In the genomic region with DNA sequence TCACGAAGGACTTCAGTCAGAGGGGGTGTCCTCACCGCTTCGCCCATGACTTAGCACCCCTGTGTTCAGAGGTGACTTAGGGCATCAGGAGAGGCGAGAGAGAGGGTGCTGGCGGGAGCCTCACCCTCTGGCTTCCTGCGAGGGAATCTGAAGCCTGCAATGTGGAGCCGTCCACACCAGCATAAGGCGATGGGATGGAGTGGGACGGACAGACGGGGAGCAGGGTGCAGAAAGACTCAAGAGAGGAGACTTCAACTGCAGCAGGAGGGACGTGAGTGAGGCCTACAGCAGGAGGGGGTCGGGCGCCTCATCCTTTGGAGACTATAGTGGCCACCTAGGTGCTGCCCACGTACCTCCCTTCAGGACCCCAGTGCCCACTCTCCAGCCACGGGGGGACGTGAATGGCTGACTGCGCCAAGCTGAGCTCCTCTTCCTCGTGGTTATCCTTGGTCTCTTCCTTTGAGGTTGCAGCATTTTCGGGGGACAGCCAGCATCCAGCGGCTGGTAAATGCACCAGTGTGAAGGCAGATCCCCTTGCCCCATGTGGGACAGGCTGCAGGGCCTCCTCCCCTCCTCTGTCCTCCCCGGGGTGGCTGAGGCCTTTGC, we compare ENCODE assay signal across 30 cellular contexts. TPM values are rescaled to one million over a fixed set of nuclear protein-coding genes. Genes with fewer than 3 reads are reported as not detected.
A peak's percentile ranks its signal among the peaks of the same experiment; 100 is the strongest.
DNase-seq lines count a peak whose midpoint lies in the region; ATAC-seq, FAIRE-seq and TF ChIP-seq lines count a peak whose summit lies in the region.
"Had no signal": no experiment of that assay in that cellular context is flagged by ENCODE, and none has a peak within 500 bp of the region (broad histone marks: within the 10 kb centered on the region; RNA-seq: fewer than 3 reads in every experiment).

No MANE protein-coding gene starts in this region.

- no peaks in the 10 kb centered on the region for H3K9me3 ChIP-seq in Panc1 (ENCODE audit: control insufficient read depth, insufficient read depth, low read depth, low read length)
- no peaks in the 10 kb centered on the region for H3K9me3 ChIP-seq in lower lobe of right lung
- H3K9me3 ChIP-seq: A549, MG63 had no signal

- no peak overlapping the region for H3K4me3 ChIP-seq in Panc1 (ENCODE audit: low read depth in 2 of 2, low read length in 2 of 2)
- H3K4me3 ChIP-seq in lower lobe of right lung: no peak overlapping the region
- no peak overlapping the region for H3K4me3 ChIP-seq in dorsolateral prefrontal cortex
- H3K4me3 ChIP-seq: A549; BLaER1 treated with 17β-estradiol and CSF1 and Interleukin-3, amounts not matched to agents 10 nM and 100 nM; MG63; SK-N-MC had no signal

- H3K9me3 Mint-ChIP-seq in chondrocyte (ENCODE audit: low read depth): no peaks in the 10 kb centered on the region

- peaks cover 11% of the 10 kb centered on the region for H3K4me1 Mint-ChIP-seq in chondrocyte (ENCODE audit: low read depth)
- H3K4me1 Mint-ChIP-seq: CD4-positive, alpha-beta memory T cell had no signal

- TF ChIP-seq POLR2A in GM12892 (IDR thresholded peaks at IDR 0.05; ENCODE audit: low read depth, low read length): no peak

- H3K27me3 ChIP-seq in Panc1 (ENCODE audit: control insufficient read depth, insufficient read depth, low read length) (no peaks in the 10 kb centered on the region), lower lobe of right lung (ENCODE audit: low read depth) (peaks cover 16% of the 10 kb centered on the region), dorsolateral prefrontal cortex (peaks cover 0 to 8% (median 0%) of the 10 kb centered on the region in 45 donors)
- H3K27me3 ChIP-seq: BLaER1 treated with 17β-estradiol and CSF1 and Interleukin-3, amounts not matched to agents 10 nM and 100 nM; MG63 had no signal

- in situ Hi-C loops in Panc1 (cut with HindIII; ENCODE audit: low pct_unique_long_range_greater_than_20kb, low sequenced_read_pairs): no loop called here

- BruUV-seq in Panc1 (replicated peaks; lab: Mats Ljungman, UMichigan): no TSS peak

- peak overlapping the region; percentile 44 for H3K27ac ChIP-seq in Panc1 (ENCODE audit: low read length)
- H3K27ac ChIP-seq in lower lobe of right lung: no peak overlapping the region
- no peak overlapping the region for H3K27ac ChIP-seq in dorsolateral prefrontal cortex
- H3K27ac ChIP-seq: BLaER1 treated with 17β-estradiol and CSF1 and Interleukin-3, amounts not matched to agents 10 nM and 100 nM; SK-N-MC had no signal

- H3K4me1 ChIP-seq in Panc1 (ENCODE audit: control insufficient read depth, insufficient read depth, low read length) (peaks cover 26% of the 10 kb centered on the region), lower lobe of right lung (no peaks in the 10 kb centered on the region)

- peaks cover 16% of the 10 kb centered on the region for H3K27me3 Mint-ChIP-seq in chondrocyte (ENCODE audit: low read depth)

- ATAC-seq in Panc1: no peak
- ATAC-seq in lower lobe of right lung: no peak
- no peak for ATAC-seq in HG02642 (IDR thresholded peaks at IDR 0.05; ENCODE audit: poor library complexity, unreplicated experiment)
- no peak for ATAC-seq in HG03571 (IDR thresholded peaks at IDR 0.05; ENCODE audit: unreplicated experiment)
- ATAC-seq: A549, HCT116 had no signal

- TF ChIP-seq CTCF in Panc1 (IDR thresholded peaks at IDR 0.05) (no peak), chondrocyte (IDR thresholded peaks at IDR 0.05) (no peak), lower lobe of right lung (IDR thresholded peaks at IDR 0.05) (no peak), dorsolateral prefrontal cortex (IDR thresholded peaks at IDR 0.05 in 54 of 56, conservative IDR thresholded peaks at IDR 0.05 in 2 of 56; ENCODE audit: low read depth in 1 of 56, partially characterized antibody in 56 of 56) (no peak)

- CTCF ChIA-PET in Panc1 (lab: Charles Lee): no interaction called here

- no peak for DNase-seq in Panc1 (ENCODE audit: low read depth, low spot score)
- peak; percentile 75 for DNase-seq in chondrocyte (ENCODE audit: low spot score)
- peak; percentile 28 for DNase-seq in lower lobe of right lung
- peak; percentile 71 for DNase-seq in posterior vena cava (ENCODE audit: low spot score)
- no peak for DNase-seq in dorsolateral prefrontal cortex
- no peak for DNase-seq in GM12892 (ENCODE audit: insufficient read length)
- DNase-seq: AML-193; CD4-positive, alpha-beta memory T cell; COR-L47; DMS53; KG1; MG63; NCI-H1105 treated with DMSO at 0.1 percent for 48 hours; NCI-H146; NCI-H2029; NCI-H446; NCI-H524 treated with DMSO at 0.1 percent for 48 hours; NCI-H82; NK-92 treated with Interleukin-12 subunit alpha and Interleukin-12 subunit beta, amount 100 ng/mL, for 24 hours; SHP77 treated with DMSO at 0.1 percent for 48 hours had no signal

- FAIRE-seq in GM12892 (lab: Jason Lieb, UNC): no peak
- FAIRE-seq: A549 had no signal

- no peak overlapping the region for H3K4me3 Mint-ChIP-seq in chondrocyte (ENCODE audit: unreplicated experiment)

- POLR2A ChIA-PET in Panc1 (lab: Charles Lee): no interaction called here

- H3K27ac Mint-ChIP-seq in chondrocyte (ENCODE audit: unreplicated experiment): no peak overlapping the region
- H3K27ac Mint-ChIP-seq: CD4-positive, alpha-beta memory T cell had no signal

- H3K36me3 ChIP-seq in Panc1 (ENCODE audit: control insufficient read depth, insufficient read depth, low read length): no peaks in the 10 kb centered on the region
- no peaks in the 10 kb centered on the region for H3K36me3 ChIP-seq in lower lobe of right lung
- H3K36me3 ChIP-seq: BLaER1 treated with 17β-estradiol and CSF1 and Interleukin-3, amounts not matched to agents 10 nM and 100 nM; MG63 had no signal

- intact Hi-C loops in Panc1 (cut with micrococcal nuclease; ENCODE audit: unreplicated experiment) (no loop called here), lower lobe of right lung (cut with DNase I) (no loop called here), posterior vena cava (cut with DNase I) (no loop called here), dorsolateral prefrontal cortex (cut with DNase I) (no loop called here)

- H3K36me3 Mint-ChIP-seq in chondrocyte (ENCODE audit: low read depth): no peaks in the 10 kb centered on the region
- H3K36me3 Mint-ChIP-seq: CD4-positive, alpha-beta memory T cell had no signal

RNA-seq across cellular contexts. Expression of gene MLN, which starts 26.9 kb away (rescaled TPM):
- not detected for total RNA-seq in Panc1 (2021; ENCODE audit: unreplicated experiment)
- polyA plus RNA-seq in Panc1 (2012; ENCODE audit: insufficient read length): not detected
- total RNA-seq in chondrocyte: not detected in 3 replicates
- total RNA-seq in lower lobe of right lung: not detected
- total RNA-seq in posterior vena cava: not detected
- not detected for total RNA-seq in dorsolateral prefrontal cortex
- not detected for polyA plus RNA-seq in GM12892 (2012; ENCODE audit: missing spikeins)
- total RNA-seq: CD4-positive, alpha-beta memory T cell; Daoy; G401; H4; HT1080 had no signal
- polyA plus RNA-seq: A549; CD4-positive, alpha-beta memory T cell had no signal

RNA-seq across cellular contexts. Expression of gene LEMD2, which starts 41.8 kb away (rescaled TPM):
- total RNA-seq in Panc1 (2021; ENCODE audit: unreplicated experiment) (89.8 TPM), chondrocyte (57.3 to 61.6 TPM (median 60.1 TPM) in 3 replicates), lower lobe of right lung (53.6 TPM), posterior vena cava (10 to 100 TPM; 38.0 to 41.4 TPM), dorsolateral prefrontal cortex (10 to 100 TPM; 37.1 to 79.5 (median 56.7) TPM)
- 75.3 TPM for polyA plus RNA-seq in Panc1 (2012; ENCODE audit: insufficient read length)
- polyA plus RNA-seq in GM12892 (2012; ENCODE audit: missing spikeins): 19.7 TPM

Comparison
In these comparisons a context has a peak if more than half of its experiments do, and no peak if none do; other contexts are left out.
1. DNase-seq: peak in chondrocyte (single experiment), lower lobe of right lung (single experiment) and posterior vena cava (single experiment); none in Panc1 (single experiment), dorsolateral prefrontal cortex (0 of 10) and GM12892 (single experiment).